ENCODE assay signal across 26 cellular contexts in the genomic region with DNA sequence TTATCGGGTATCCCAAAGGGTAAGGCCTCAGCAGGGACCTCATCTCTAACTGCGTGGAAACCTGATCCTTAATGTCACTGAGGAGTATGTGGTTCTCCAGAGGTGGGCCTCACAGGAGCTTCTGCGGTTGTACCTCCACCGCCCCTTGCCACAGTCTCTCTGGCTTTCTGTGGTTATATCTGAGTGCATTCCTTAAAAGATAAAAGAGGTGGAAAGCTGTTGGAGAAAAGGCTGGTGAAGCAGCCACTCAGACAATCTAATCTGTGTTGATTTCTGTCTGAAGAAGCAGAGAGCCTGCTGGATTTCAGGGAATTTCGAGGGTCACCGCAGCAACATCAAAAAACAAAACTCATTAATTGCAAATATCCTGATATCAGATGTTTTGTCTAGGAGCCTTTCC. TPM values are rescaled to one million over a fixed set of nuclear protein-coding genes. Genes with fewer than 3 reads are reported as not detected.
"Had no signal": no experiment of that assay in that cellular context is flagged by ENCODE, and none has a peak within 500 bp of the region (broad histone marks: within the 10 kb centered on the region; RNA-seq: fewer than 3 reads in every experiment).

No MANE protein-coding gene starts in this region.

- ATAC-seq: activated T-cell treated with anti-CD3 and anti-CD28 coated beads, Interleukin-2, amount 50 U/mL, for 4 hours; activated T-helper 17 cell treated with anti-CD3 and anti-CD28 coated beads, Interleukin-2, amount 50 U/mL, for 72 hours; foreskin keratinocyte; heart right ventricle; naive thymus-derived CD8-positive, alpha-beta T cell; pancreas; stimulated activated naive B cell treated with anti-CD40 and anti-IgM and Interleukin-4, amounts not matched to agents 10 μg/mL and 1 μg/mL and 100 μg/mL, for 72 hours had no signal

- H3K27me3 ChIP-seq: breast epithelium, esophagus muscularis mucosa, foreskin keratinocyte, heart right ventricle, pancreas, right atrium auricular region, suprapubic skin, tibial artery had no signal

- DNase-seq: activated CD4-positive, alpha-beta memory T cell treated with anti-CD3 and anti-CD28 coated beads, Interleukin-2, amount 10 ng/mL, durations not matched to agents 7 days and 5 days; activated CD4-positive, alpha-beta T cell treated with anti-CD3 and anti-CD28 coated beads, Interleukin-2, amount 10 ng/mL, durations not matched to agents 7 days and 5 days; activated CD4-positive, CD25-positive, alpha-beta regulatory T cell treated with anti-CD3 and anti-CD28 coated beads, Interleukin-2, amount 50 U/mL, for 72 hours; activated CD8-positive, alpha-beta memory T cell treated with anti-CD3 and anti-CD28 coated beads, Interleukin-2, amount 50 U/mL, for 48 hours; activated gamma-delta T cell treated with Interleukin-2 at 50 U/mL for 16 hours; activated naive CD4-positive, alpha-beta T cell treated with anti-CD3 and anti-CD28 coated beads, Interleukin-2, amount 50 U/mL, for 16 hours; activated T-cell treated with anti-CD3 and anti-CD28 coated beads, Interleukin-2, amount 50 U/mL, for 4 hours; amygdala; foreskin keratinocyte; heart right ventricle; left ventricle myocardium inferior; mammary epithelial cell; naive thymus-derived CD8-positive, alpha-beta T cell; nucleus accumbens; pancreas; stimulated activated CD4-positive, alpha-beta T cell treated with anti-CD3 and anti-CD28 coated beads, Interleukin-15, amount 100 ng/mL, for 24 hours; stimulated activated CD4-positive, alpha-beta T cell treated with anti-CD3 and anti-CD28 coated beads, Interleukin-2, amount 100 ng/mL, for 24 hours; stimulated activated naive B cell treated with anti-CD40 and anti-IgM and Interleukin-4, amounts not matched to agents 10 μg/mL and 1 μg/mL and 100 μg/mL, for 72 hours; T-helper 9 cell; tibial artery; WERI-Rb-1 had no signal

- H3K4me1 ChIP-seq: breast epithelium, esophagus muscularis mucosa, foreskin keratinocyte, pancreas, right atrium auricular region, suprapubic skin, tibial artery had no signal

- H3K36me3 ChIP-seq: breast epithelium had no signal

- H3K9me3 ChIP-seq: breast epithelium, esophagus muscularis mucosa, heart right ventricle, left ventricle myocardium inferior, pancreas, right atrium auricular region, suprapubic skin, tibial artery had no signal

- H3K27ac ChIP-seq: breast epithelium, esophagus muscularis mucosa, foreskin keratinocyte, heart right ventricle, left ventricle myocardium inferior, pancreas, right atrium auricular region, suprapubic skin, tibial artery, WERI-Rb-1 had no signal

- H3K4me3 ChIP-seq: breast epithelium, esophagus muscularis mucosa, heart right ventricle, left ventricle myocardium inferior, pancreas, right atrium auricular region, suprapubic skin, tibial artery had no signal

RNA-seq across cellular contexts. Expression of a gene that starts 51.4 kb away (rescaled TPM):
- total RNA-seq: activated CD4-positive, alpha-beta memory T cell treated with anti-CD3 and anti-CD28 coated beads, Interleukin-2, amount 10 ng/mL, durations not matched to agents 7 days and 5 days; activated CD4-positive, alpha-beta T cell treated with anti-CD3 and anti-CD28 coated beads, Interleukin-2, amount 10 ng/mL, durations not matched to agents 7 days and 5 days; activated T-cell treated with anti-CD3 and anti-CD28 coated beads, Interleukin-2, amount 50 U/mL, for 4 hours; activated T-helper 17 cell treated with anti-CD3 and anti-CD28 coated beads, Interleukin-2, amount 50 U/mL, for 72 hours; naive thymus-derived CD8-positive, alpha-beta T cell had no signal
- polyA plus RNA-seq: naive thymus-derived CD8-positive, alpha-beta T cell had no signal
